In genomic region chr17:55366020-55366481, GRCh38 we compare ENCODE assay signal across 13 cellular contexts. TPM values are rescaled to one million over a fixed set of nuclear protein-coding genes. Genes with fewer than 3 reads are reported as not detected.
A peak's percentile ranks its signal among the peaks of the same experiment; 100 is the strongest.
DNase-seq lines count a peak whose midpoint lies in the region; ATAC-seq and TF ChIP-seq lines count a peak whose summit lies in the region.
"Had no signal": no experiment of that assay in that cellular context is flagged by ENCODE, and none has a peak within 500 bp of the region (broad histone marks: within the 10 kb centered on the region; RNA-seq: fewer than 3 reads in every experiment).

No MANE protein-coding gene starts in this region.

- peaks cover 2% of the 10 kb centered on the region for H3K27me3 Mint-ChIP-seq in GM23338 (ENCODE audit: insufficient read depth, low read depth, poor library complexity)
- H3K27me3 Mint-ChIP-seq in stimulated activated memory B cell treated with anti-CD40 and anti-IgM and Interleukin-4, amounts not matched to agents 10 μg/mL and 1 μg/mL and 100 μg/mL, for 72 hours: peaks cover 5% of the 10 kb centered on the region

- peaks cover 17% of the 10 kb centered on the region for H3K4me1 ChIP-seq in GM23338 (ENCODE audit: insufficient read depth)

- no peak overlapping the region for H3K27ac Mint-ChIP-seq in GM23338
- H3K27ac Mint-ChIP-seq in stimulated activated memory B cell treated with anti-CD40 and anti-IgM and Interleukin-4, amounts not matched to agents 10 μg/mL and 1 μg/mL and 100 μg/mL, for 72 hours: no peak overlapping the region
- H3K27ac Mint-ChIP-seq: IgD-negative memory B cell had no signal

- no peak overlapping the region for H3K4me2 ChIP-seq in GM23338

- peaks cover 9% of the 10 kb centered on the region for H3K9me3 ChIP-seq in WERI-Rb-1 (ENCODE audit: severe bottlenecking)

- ATAC-seq in GM23338: no peak
- ATAC-seq in stimulated activated memory B cell treated with anti-CD40 and anti-IgM and Interleukin-4, amounts not matched to agents 10 μg/mL and 1 μg/mL and 100 μg/mL, for 72 hours: no peak
- ATAC-seq: HCT116 had no signal

- no peaks in the 10 kb centered on the region for H3F3A ChIP-seq in GM23338 (replicated peaks; ENCODE audit: low read depth)

- no peak overlapping the region for H3K4me3 Mint-ChIP-seq in GM23338
- no peak overlapping the region for H3K4me3 Mint-ChIP-seq in stimulated activated memory B cell treated with anti-CD40 and anti-IgM and Interleukin-4, amounts not matched to agents 10 μg/mL and 1 μg/mL and 100 μg/mL, for 72 hours
- H3K4me3 Mint-ChIP-seq: IgD-negative memory B cell had no signal

- no peaks in the 10 kb centered on the region for H3K79me2 ChIP-seq in GM23338 (replicated peaks; ENCODE audit: insufficient read depth)

- H2AFZ ChIP-seq in GM23338: peak overlapping the region; percentile 49

- no peaks in the 10 kb centered on the region; the same call in 1 of the 3 replicates for H3K36me3 Mint-ChIP-seq in GM23338 (ENCODE audit: low read depth)
- H3K36me3 Mint-ChIP-seq in stimulated activated memory B cell treated with anti-CD40 and anti-IgM and Interleukin-4, amounts not matched to agents 10 μg/mL and 1 μg/mL and 100 μg/mL, for 72 hours: peaks cover 2% of the 10 kb centered on the region

- H3K9me2 ChIP-seq in GM23338 (ENCODE audit: insufficient read depth): no peaks in the 10 kb centered on the region; the same call in none of the 2 replicates

- DNase-seq in GM23338 (ENCODE audit: low spot score) (no peak), WERI-Rb-1 (peak; percentile 16), hippocampal formation (lab: John Stamatoyannopoulos, UW) (peak; percentile 3 to 40), putamen (ENCODE audit: low spot score) (peak; percentile 20), AML-193 (lab: John Stamatoyannopoulos, UW) (no peak)
- DNase-seq in stimulated activated naive CD4-positive, alpha-beta T cell treated with Interleukin-2 at 50 U/mL for 16 hours (lab: John Stamatoyannopoulos, UW): no peak
- DNase-seq: NCI-H1436, NCI-H2107, NCI-H226, NCI-H748 treated with DMSO at 0.1 percent for 48 hours had no signal

- H3K27me3 ChIP-seq in GM23338 (ENCODE audit: insufficient read depth): no peaks in the 10 kb centered on the region
- H3K27me3 ChIP-seq in WERI-Rb-1 (ENCODE audit: insufficient read depth, low read depth, severe bottlenecking): no peaks in the 10 kb centered on the region

- no peaks in the 10 kb centered on the region for H4K20me1 ChIP-seq in GM23338 (replicated peaks; ENCODE audit: insufficient read depth)

- TF ChIP-seq CTCF in GM23338 (conservative IDR thresholded peaks at IDR 0.05; ENCODE audit: low read depth in 2 of 2) (no peak), WERI-Rb-1 (IDR thresholded peaks at IDR 0.05; ENCODE audit: low read depth, low read length) (no peak)

- H3K4me1 Mint-ChIP-seq in GM23338: peaks cover 16% of the 10 kb centered on the region
- H3K4me1 Mint-ChIP-seq in stimulated activated memory B cell treated with anti-CD40 and anti-IgM and Interleukin-4, amounts not matched to agents 10 μg/mL and 1 μg/mL and 100 μg/mL, for 72 hours: no peaks in the 10 kb centered on the region

- no peak overlapping the region for H3K27ac ChIP-seq in GM23338 (ENCODE audit: low read depth)
- H3K27ac ChIP-seq in WERI-Rb-1: no peak overlapping the region

- H3K4me3 ChIP-seq in GM23338 (no peak overlapping the region), WERI-Rb-1 (ENCODE audit: low read depth, low read length) (no peak overlapping the region)

- H3K36me3 ChIP-seq in GM23338 (ENCODE audit: insufficient read depth) (no peaks in the 10 kb centered on the region), WERI-Rb-1 (no peaks in the 10 kb centered on the region)

- H3K9me3 Mint-ChIP-seq in GM23338: peaks cover 5% of the 10 kb centered on the region
- peaks cover 6% of the 10 kb centered on the region for H3K9me3 Mint-ChIP-seq in stimulated activated memory B cell treated with anti-CD40 and anti-IgM and Interleukin-4, amounts not matched to agents 10 μg/mL and 1 μg/mL and 100 μg/mL, for 72 hours

TF ChIP-seq in GM23338, 12 proteins besides CTCF, POLR2A, EP300 and RAD21 (continues in another document):
- no peak for TF ChIP-seq JUNB (IDR thresholded peaks at IDR 0.05; ENCODE audit: unreplicated experiment)
- TF ChIP-seq REST (IDR thresholded peaks at IDR 0.05; ENCODE audit: unreplicated experiment): no peak
- TF ChIP-seq POLR2AphosphoS5 (IDR thresholded peaks at IDR 0.05; ENCODE audit: low read depth): no peak
- TF ChIP-seq, protein P1, sequence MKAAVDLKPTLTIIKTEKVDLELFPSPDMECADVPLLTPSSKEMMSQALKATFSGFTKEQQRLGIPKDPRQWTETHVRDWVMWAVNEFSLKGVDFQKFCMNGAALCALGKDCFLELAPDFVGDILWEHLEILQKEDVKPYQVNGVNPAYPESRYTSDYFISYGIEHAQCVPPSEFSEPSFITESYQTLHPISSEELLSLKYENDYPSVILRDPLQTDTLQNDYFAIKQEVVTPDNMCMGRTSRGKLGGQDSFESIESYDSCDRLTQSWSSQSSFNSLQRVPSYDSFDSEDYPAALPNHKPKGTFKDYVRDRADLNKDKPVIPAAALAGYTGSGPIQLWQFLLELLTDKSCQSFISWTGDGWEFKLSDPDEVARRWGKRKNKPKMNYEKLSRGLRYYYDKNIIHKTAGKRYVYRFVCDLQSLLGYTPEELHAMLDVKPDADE (IDR thresholded peaks at IDR 0.05): no peak
- no peak for TF ChIP-seq STAT1 (IDR thresholded peaks at IDR 0.05; ENCODE audit: unreplicated experiment)
- TF ChIP-seq NANOG (IDR thresholded peaks at IDR 0.05; ENCODE audit: borderline replicate concordance): no peak

RNA-seq across cellular contexts. Expression of gene MMD, which starts 55.6 kb away (rescaled TPM):
- 47.0 and 54.8 TPM in 2 replicates for total RNA-seq in GM23338 (2014; rRNA removed; shearing (Covaris generic))
- polyA plus RNA-seq in GM23338 (2016; fragmentation: Nextera tagmentation; extraction: Ambion mirVana): 40.0 and 46.4 TPM in 2 replicates

Comparison
In these comparisons a context has a peak if more than half of its experiments do, and no peak if none do; other contexts are left out.
1. DNase-seq: peak in WERI-Rb-1 (single experiment), hippocampal formation (2 of 2) and putamen (single experiment); none in GM23338 (single experiment), stimulated activated naive CD4-positive, alpha-beta T cell treated with Interleukin-2 at 50 U/mL for 16 hours (single experiment) and AML-193 (0 of 2).